In the genomic region with DNA sequence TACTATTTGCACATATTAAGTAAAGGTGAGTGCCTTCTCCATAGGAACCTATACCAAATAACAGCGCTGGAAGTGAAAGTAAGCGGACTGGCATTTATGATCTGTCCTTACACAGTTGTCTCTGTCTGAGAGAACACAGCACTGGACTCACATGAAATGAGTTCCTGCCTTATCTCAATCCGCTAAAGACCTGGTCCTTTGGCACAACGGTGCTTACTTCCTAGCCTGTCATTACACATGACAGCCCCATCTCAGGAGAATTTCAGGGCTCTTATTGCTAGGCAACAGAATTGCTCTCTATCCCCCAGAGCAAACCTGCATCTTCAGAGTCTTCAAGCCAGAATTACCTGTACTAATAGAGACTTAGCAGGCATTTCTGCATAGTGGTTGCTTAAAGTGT, we compare ENCODE assay signal across 12 cellular contexts. TPM values are rescaled to one million over a fixed set of nuclear protein-coding genes. Genes with fewer than 3 reads are reported as not detected.
DNase-seq lines count a peak whose midpoint lies in the region; ATAC-seq and TF ChIP-seq lines count a peak whose summit lies in the region.
"Had no signal": no experiment of that assay in that cellular context is flagged by ENCODE, and none has a peak within 500 bp of the region (broad histone marks: within the 10 kb centered on the region; RNA-seq: fewer than 3 reads in every experiment).

No MANE protein-coding gene starts in this region.

- peaks cover 26% of the 10 kb centered on the region for H3K36me3 Mint-ChIP-seq in endothelial cell (ENCODE audit: low read depth, unreplicated experiment)
- H3K36me3 Mint-ChIP-seq: CD8-positive, alpha-beta T cell had no signal

- H3K4me1 ChIP-seq in heart left ventricle (peaks cover 0 to 38% (median 5%) of the 10 kb centered on the region in 12 donors), right cardiac atrium (ENCODE audit: control insufficient read depth, insufficient read depth, low read length) (no peaks in the 10 kb centered on the region), A673 (ENCODE audit: insufficient read depth, low read length, poor library complexity, severe bottlenecking) (peaks cover 9% of the 10 kb centered on the region)

- H3K9me3 Mint-ChIP-seq in endothelial cell (ENCODE audit: unreplicated experiment): no peaks in the 10 kb centered on the region
- H3K9me3 Mint-ChIP-seq: CD8-positive, alpha-beta T cell; GM23338 had no signal

- ATAC-seq in heart left ventricle: peak in 1 of 4 donors; percentile 18
- no peak for ATAC-seq in right cardiac atrium
- ATAC-seq: CD8-positive, alpha-beta T cell; GM23338 had no signal

- no peak for TF ChIP-seq RAD21 in neural cell (conservative IDR thresholded peaks at IDR 0.05)

- H3K9me2 ChIP-seq in neural cell (ENCODE audit: insufficient read depth, low read length): no peaks in the 10 kb centered on the region

- H3K9me3 ChIP-seq in heart left ventricle (no peaks in the 10 kb centered on the region), right cardiac atrium (ENCODE audit: control insufficient read depth, low read length) (no peaks in the 10 kb centered on the region), neural cell (ENCODE audit: low read length) (no peaks in the 10 kb centered on the region), A673 (ENCODE audit: low read depth, low read length, poor library complexity, severe bottlenecking) (no peaks in the 10 kb centered on the region)

- H3K27ac ChIP-seq in heart left ventricle (peak overlapping the region in 11 of 12 donors; percentile 4 to 98 (median 94)), right cardiac atrium (ENCODE audit: low read length) (no peak overlapping the region), neural cell (ENCODE audit: low read length) (peak overlapping the region; percentile 63), temporal lobe (ENCODE audit: low read depth, low read length) (peak overlapping the region; percentile 9), A673 (ENCODE audit: low read depth, low read length, poor library complexity, severe bottlenecking) (no peak overlapping the region)

- DNase-seq in heart left ventricle: peak in 2 of 5 donors; percentile 29 to 30
- no peak for DNase-seq in right cardiac atrium
- no peak for DNase-seq in endothelial cell (ENCODE audit: low spot score)
- no peak for DNase-seq in NCI-H526 treated with DMSO at 0.1 percent for 48 hours (lab: John Stamatoyannopoulos, UW)
- no peak for DNase-seq in NOMO-1 treated with DMSO at 0.1 percent for 48 hours (lab: John Stamatoyannopoulos, UW; ENCODE audit: unreplicated experiment)
- DNase-seq in A673 (ENCODE audit: low spot score): no peak
- DNase-seq: CD8-positive, alpha-beta T cell; GF-D8; NCI-H2171 had no signal

- H3K4me3 ChIP-seq in heart left ventricle (peak overlapping the region in 9 of 12 donors; percentile 65 to 87 (median 79)), right cardiac atrium (ENCODE audit: low read length) (no peak overlapping the region), neural cell (ENCODE audit: low read length) (peak overlapping the region; percentile 47), A673 (ENCODE audit: low read depth, low read length, poor library complexity, severe bottlenecking) (no peak overlapping the region)
- H3K4me3 ChIP-seq: GM23338 had no signal

- H3K27me3 ChIP-seq in heart left ventricle: no peaks in the 10 kb centered on the region
- no peaks in the 10 kb centered on the region for H3K27me3 ChIP-seq in right cardiac atrium (ENCODE audit: control insufficient read depth, insufficient read depth)
- peaks cover 15% of the 10 kb centered on the region for H3K27me3 ChIP-seq in neural cell (ENCODE audit: insufficient read depth, low read depth, low read length)
- peaks cover 80% of the 10 kb centered on the region for H3K27me3 ChIP-seq in A673 (replicated peaks; ENCODE audit: insufficient read depth, low read depth, low read length, poor library complexity)

- CTCF ChIA-PET in A673 (lab: Charles Lee): no interaction called here

- H3K9ac ChIP-seq in neural cell (ENCODE audit: low read length): peak overlapping the region; percentile 4

- intact Hi-C loops in heart left ventricle (cut with DNase I): loop anchor here in 4 of 10 donors (5.0 to 10.0 kb wide), 4 partner anchors 131 to 379 kb away; no protein-coding TSS in a partner anchor
- intact Hi-C loops in right cardiac atrium (cut with DNase I): no loop called here
- intact Hi-C loops in A673 (cut with micrococcal nuclease; ENCODE audit: unreplicated experiment): no loop called here

- no peak for TF ChIP-seq POLR2A in heart left ventricle (IDR thresholded peaks at IDR 0.05)

- H4K20me1 ChIP-seq in neural cell (ENCODE audit: insufficient read depth): no peaks in the 10 kb centered on the region

- WGBS in heart left ventricle, 4 donors: 38 to 49% (median 45%) methylated on average over 4 of the region's 4 CpGs
- 53% methylated on average over 4 of the region's 4 CpGs for WGBS in right cardiac atrium

- peaks cover 2% of the 10 kb centered on the region for H3K27me3 Mint-ChIP-seq in endothelial cell (ENCODE audit: unreplicated experiment)

- peak; percentile 63 for TF ChIP-seq EP300 in neural cell (conservative IDR thresholded peaks at IDR 0.05; ENCODE audit: poor library complexity, severe bottlenecking)

- H3K36me3 ChIP-seq in heart left ventricle (peaks cover 0 to 30% (median 25%) of the 10 kb centered on the region in 9 donors), neural cell (ENCODE audit: insufficient read depth, low read length) (peaks cover 10% of the 10 kb centered on the region), A673 (ENCODE audit: insufficient read depth, low read length, poor library complexity, severe bottlenecking) (no peaks in the 10 kb centered on the region)

- H3K79me2 ChIP-seq in neural cell (replicated peaks; ENCODE audit: insufficient read depth, low read length): peaks cover 7% of the 10 kb centered on the region

- no TSS peak for BruUV-seq in A673 (replicated peaks; lab: Mats Ljungman, UMichigan)

- H3F3A ChIP-seq in neural cell (ENCODE audit: insufficient read depth, low read length, poor library complexity, severe bottlenecking): no peaks in the 10 kb centered on the region

- TF ChIP-seq CTCF in heart left ventricle (IDR thresholded peaks at IDR 0.05): no peak
- TF ChIP-seq CTCF in endothelial cell (IDR thresholded peaks at IDR 0.05; ENCODE audit: unreplicated experiment): no peak
- TF ChIP-seq CTCF in neural cell (IDR thresholded peaks at IDR 0.05; ENCODE audit: poor library complexity, severe bottlenecking): no peak
- no peak for TF ChIP-seq CTCF in A673 (conservative IDR thresholded peaks at IDR 0.05; ENCODE audit: low read depth, low read length)

- H3K4me1 Mint-ChIP-seq in endothelial cell (ENCODE audit: unreplicated experiment): peaks cover 14% of the 10 kb centered on the region

- no peak overlapping the region for H2AFZ ChIP-seq in neural cell (ENCODE audit: low read depth, low read length)
- H2AFZ ChIP-seq: GM23338 had no signal

- POLR2A ChIA-PET in A673 (lab: Charles Lee; ENCODE audit: low non-redundant PET): no interaction called here

- H3K4me2 ChIP-seq in neural cell (ENCODE audit: low read length): peak overlapping the region; percentile 61
- H3K4me2 ChIP-seq: GM23338 had no signal

- H3K4me3 Mint-ChIP-seq in endothelial cell (ENCODE audit: unreplicated experiment): peak overlapping the region; percentile 35
- H3K4me3 Mint-ChIP-seq: CD8-positive, alpha-beta T cell; GM23338 had no signal

- H3K27ac Mint-ChIP-seq in endothelial cell (ENCODE audit: unreplicated experiment): no peak overlapping the region
- H3K27ac Mint-ChIP-seq: CD8-positive, alpha-beta T cell; GM23338 had no signal

TF ChIP-seq in neural cell, 6 proteins besides CTCF, POLR2A, EP300 and RAD21:
- TF ChIP-seq POLR2AphosphoS5 (IDR thresholded peaks at IDR 0.05): peak; percentile 64
- TF ChIP-seq SMC3 (conservative IDR thresholded peaks at IDR 0.05; ENCODE audit: poor library complexity): peak; percentile 17
- no peak for TF ChIP-seq MXI1 (conservative IDR thresholded peaks at IDR 0.05; ENCODE audit: poor library complexity, severe bottlenecking)
- no peak for TF ChIP-seq EZH2 (IDR thresholded peaks at IDR 0.05; ENCODE audit: borderline replicate concordance, insufficient read depth, low read length, poor library complexity, severe bottlenecking)
- no peak for TF ChIP-seq TAF1 (IDR thresholded peaks at IDR 0.05; ENCODE audit: low read depth)
- TF ChIP-seq, protein P1, sequence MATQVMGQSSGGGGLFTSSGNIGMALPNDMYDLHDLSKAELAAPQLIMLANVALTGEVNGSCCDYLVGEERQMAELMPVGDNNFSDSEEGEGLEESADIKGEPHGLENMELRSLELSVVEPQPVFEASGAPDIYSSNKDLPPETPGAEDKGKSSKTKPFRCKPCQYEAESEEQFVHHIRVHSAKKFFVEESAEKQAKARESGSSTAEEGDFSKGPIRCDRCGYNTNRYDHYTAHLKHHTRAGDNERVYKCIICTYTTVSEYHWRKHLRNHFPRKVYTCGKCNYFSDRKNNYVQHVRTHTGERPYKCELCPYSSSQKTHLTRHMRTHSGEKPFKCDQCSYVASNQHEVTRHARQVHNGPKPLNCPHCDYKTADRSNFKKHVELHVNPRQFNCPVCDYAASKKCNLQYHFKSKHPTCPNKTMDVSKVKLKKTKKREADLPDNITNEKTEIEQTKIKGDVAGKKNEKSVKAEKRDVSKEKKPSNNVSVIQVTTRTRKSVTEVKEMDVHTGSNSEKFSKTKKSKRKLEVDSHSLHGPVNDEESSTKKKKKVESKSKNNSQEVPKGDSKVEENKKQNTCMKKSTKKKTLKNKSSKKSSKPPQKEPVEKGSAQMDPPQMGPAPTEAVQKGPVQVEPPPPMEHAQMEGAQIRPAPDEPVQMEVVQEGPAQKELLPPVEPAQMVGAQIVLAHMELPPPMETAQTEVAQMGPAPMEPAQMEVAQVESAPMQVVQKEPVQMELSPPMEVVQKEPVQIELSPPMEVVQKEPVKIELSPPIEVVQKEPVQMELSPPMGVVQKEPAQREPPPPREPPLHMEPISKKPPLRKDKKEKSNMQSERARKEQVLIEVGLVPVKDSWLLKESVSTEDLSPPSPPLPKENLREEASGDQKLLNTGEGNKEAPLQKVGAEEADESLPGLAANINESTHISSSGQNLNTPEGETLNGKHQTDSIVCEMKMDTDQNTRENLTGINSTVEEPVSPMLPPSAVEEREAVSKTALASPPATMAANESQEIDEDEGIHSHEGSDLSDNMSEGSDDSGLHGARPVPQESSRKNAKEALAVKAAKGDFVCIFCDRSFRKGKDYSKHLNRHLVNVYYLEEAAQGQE (IDR thresholded peaks at IDR 0.05; ENCODE audit: borderline replicate concordance): no peak

RNA-seq across cellular contexts. Expression of a gene that starts 4.3 kb away (rescaled TPM):
- total RNA-seq in heart left ventricle: 10 to 100 TPM; 28.8 to 60.7 (median 48.8) TPM
- 10 to 100 TPM in 1 of 2 donors, 1 to 10 TPM in 1; 7.1 to 24.7 TPM for polyA plus RNA-seq in heart left ventricle
- total RNA-seq in right cardiac atrium: 10 to 100 TPM in 1 of 4 donors, 1 to 10 TPM in 3; 6.7 to 11.3 (median 8.6) TPM
- 2.3 TPM for polyA plus RNA-seq in right cardiac atrium
- 29.4 TPM for total RNA-seq in endothelial cell (ENCODE audit: unreplicated experiment)
- 1.5 and 2.3 TPM in 2 replicates for polyA plus RNA-seq in neural cell
- polyA minus RNA-seq in neural cell: 8.0 and 8.5 TPM in 2 replicates
- total RNA-seq in temporal lobe: 5.2 TPM
- not detected in 2 replicates for total RNA-seq in A673 (2021)
- total RNA-seq: CD8-positive, alpha-beta T cell had no signal

Comparison
In these comparisons a context has a peak if more than half of its experiments do, and no peak if none do; other contexts are left out.
1. H3K27ac ChIP-seq: peak in heart left ventricle (11 of 12), neural cell (single experiment) and temporal lobe (single experiment); none in right cardiac atrium (single experiment) and A673 (single experiment).
2. H3K4me3 ChIP-seq: peak in heart left ventricle (9 of 12) and neural cell (single experiment); none in right cardiac atrium (single experiment) and A673 (single experiment).